ENCODE assay signal across 17 cellular contexts in the genomic region with DNA sequence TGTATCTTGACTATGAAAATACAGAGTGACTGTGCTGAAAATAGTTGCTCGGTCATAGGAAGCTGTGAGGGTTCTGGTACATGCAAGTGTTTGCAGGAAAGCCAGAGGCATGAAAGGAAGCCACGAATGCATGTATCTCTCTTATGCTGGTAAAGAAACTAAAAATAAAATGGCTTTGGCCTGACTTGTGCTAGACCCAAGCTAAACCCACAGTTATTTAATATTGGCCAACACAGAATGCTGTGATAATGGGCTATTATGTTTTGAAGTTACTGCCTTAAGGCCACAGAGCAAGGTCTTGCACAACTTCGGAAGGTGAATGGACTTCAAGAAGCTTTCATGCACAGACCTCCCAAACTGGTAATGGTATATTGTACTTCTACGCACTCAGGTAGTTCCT.
"Had no signal": no experiment of that assay in that cellular context is flagged by ENCODE, and none has a peak within 500 bp of the region (broad histone marks: within the 10 kb centered on the region; RNA-seq: fewer than 3 reads in every experiment).

No MANE protein-coding gene starts in this region.

- H3K4me3 ChIP-seq: adrenal gland, dorsolateral prefrontal cortex, gastroesophageal sphincter, left lung, testis, vagina had no signal

- H3K36me3 ChIP-seq: adrenal gland, brain microvascular endothelial cell, gastroesophageal sphincter, left lung, vagina had no signal

- ATAC-seq: esophagus mucosa; gastroesophageal sphincter; left lung; stimulated activated naive CD8-positive, alpha-beta T cell treated with anti-CD3 and anti-CD28 coated beads, Interleukin-15, Interleukin-2, amounts not matched to agents 100 U/mL and 50 U/mL, for 24 hours had no signal

- H3K27ac ChIP-seq: adrenal gland, brain microvascular endothelial cell, dorsolateral prefrontal cortex, gastroesophageal sphincter, left lung, testis, vagina had no signal

- H3K9me3 ChIP-seq: adrenal gland, gastroesophageal sphincter, left lung, testis, vagina had no signal

- DNase-seq: activated B cell treated with CpG ODN at 0.5 μM for 24 hours; activated CD4-positive, alpha-beta T cell treated with anti-CD3 and anti-CD28 coated beads, Interleukin-2, amount 50 U/mL, for 1 hour; activated naive CD4-positive, alpha-beta T cell treated with anti-CD3 and anti-CD28 coated beads, Interleukin-2, amount 10 ng/mL, durations not matched to agents 7 days and 5 days; activated T-cell treated with anti-CD3 and anti-CD28 coated beads for 4 hours; adrenal gland; brain microvascular endothelial cell; dorsolateral prefrontal cortex; islet precursor cell; left lung; nephron progenitor cell; stimulated activated CD4-positive, alpha-beta T cell treated with anti-CD3 and anti-CD28 coated beads, Interleukin-4, amount 100 ng/mL, for 1 hour; stimulated activated CD8-positive, alpha-beta memory T cell treated with anti-CD3 and anti-CD28 coated beads, Interleukin-4, amount 100 ng/mL, for 48 hours; stimulated activated naive CD8-positive, alpha-beta T cell treated with anti-CD3 and anti-CD28 coated beads, Interleukin-15, Interleukin-2, amounts not matched to agents 100 U/mL and 50 U/mL, for 24 hours; testis had no signal

- H3K4me1 ChIP-seq: gastroesophageal sphincter, left lung, testis, vagina had no signal

- H3K27me3 ChIP-seq: adrenal gland, brain microvascular endothelial cell, dorsolateral prefrontal cortex, gastroesophageal sphincter, left lung, testis, vagina had no signal
